In the genomic region with DNA sequence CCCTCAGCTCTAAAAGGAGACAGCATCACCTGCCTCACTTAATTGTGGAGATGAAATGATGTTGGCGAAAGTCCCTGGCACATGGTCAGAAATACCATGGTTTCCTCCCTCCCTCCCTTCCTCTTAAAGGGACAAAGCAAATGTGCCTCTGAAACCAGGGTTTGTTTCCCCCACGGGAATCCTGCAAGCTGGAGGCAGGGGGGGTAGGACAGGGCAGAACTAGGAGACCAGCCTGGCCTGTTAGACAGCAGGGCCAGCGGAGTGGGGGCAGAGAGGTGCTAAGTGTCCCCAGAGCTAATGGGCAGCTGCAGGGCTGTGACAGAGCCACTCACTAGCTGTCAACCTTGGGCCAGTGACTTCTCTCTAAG, we compare ENCODE assay signal across 1 cellular context.
TF ChIP-seq lines count a peak whose summit lies in the region.

No MANE protein-coding gene starts in this region.

TF ChIP-seq in SK-N-SH treated with all-trans-retinoic acid at 6 μM for 48 hours, 23 proteins besides CTCF, POLR2A, EP300 and RAD21:
- TF ChIP-seq ZNF8 (CRISPR knock-in tag; IDR thresholded peaks at IDR 0.05) (no peak), SNAI2 (CRISPR knock-in tag; IDR thresholded peaks at IDR 0.05) (no peak), CSDC2 (CRISPR knock-in tag; IDR thresholded peaks at IDR 0.05) (no peak), ZC3H10 (CRISPR knock-in tag; IDR thresholded peaks at IDR 0.05) (no peak), PPARA (CRISPR knock-in tag; IDR thresholded peaks at IDR 0.05; ENCODE audit: borderline replicate concordance) (no peak), BACH2 (CRISPR knock-in tag; IDR thresholded peaks at IDR 0.05; ENCODE audit: borderline replicate concordance) (no peak), OSR1 (CRISPR knock-in tag; IDR thresholded peaks at IDR 0.05) (no peak), ISL1 (CRISPR knock-in tag; IDR thresholded peaks at IDR 0.05) (no peak), ZFP3 (CRISPR knock-in tag; IDR thresholded peaks at IDR 0.05) (no peak), ZNF70 (CRISPR knock-in tag; IDR thresholded peaks at IDR 0.05) (no peak), ZFP30 (CRISPR knock-in tag; IDR thresholded peaks at IDR 0.05) (no peak)
- TF ChIP-seq, protein P1, sequence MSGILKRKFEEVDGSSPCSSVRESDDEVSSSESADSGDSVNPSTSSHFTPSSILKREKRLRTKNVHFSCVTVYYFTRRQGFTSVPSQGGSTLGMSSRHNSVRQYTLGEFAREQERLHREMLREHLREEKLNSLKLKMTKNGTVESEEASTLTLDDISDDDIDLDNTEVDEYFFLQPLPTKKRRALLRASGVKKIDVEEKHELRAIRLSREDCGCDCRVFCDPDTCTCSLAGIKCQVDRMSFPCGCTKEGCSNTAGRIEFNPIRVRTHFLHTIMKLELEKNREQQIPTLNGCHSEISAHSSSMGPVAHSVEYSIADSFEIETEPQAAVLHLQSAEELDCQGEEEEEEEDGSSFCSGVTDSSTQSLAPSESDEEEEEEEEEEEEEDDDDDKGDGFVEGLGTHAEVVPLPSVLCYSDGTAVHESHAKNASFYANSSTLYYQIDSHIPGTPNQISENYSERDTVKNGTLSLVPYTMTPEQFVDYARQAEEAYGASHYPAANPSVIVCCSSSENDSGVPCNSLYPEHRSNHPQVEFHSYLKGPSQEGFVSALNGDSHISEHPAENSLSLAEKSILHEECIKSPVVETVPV (CRISPR knock-in tag; IDR thresholded peaks at IDR 0.05), result no peak
- TF ChIP-seq, protein P2, sequence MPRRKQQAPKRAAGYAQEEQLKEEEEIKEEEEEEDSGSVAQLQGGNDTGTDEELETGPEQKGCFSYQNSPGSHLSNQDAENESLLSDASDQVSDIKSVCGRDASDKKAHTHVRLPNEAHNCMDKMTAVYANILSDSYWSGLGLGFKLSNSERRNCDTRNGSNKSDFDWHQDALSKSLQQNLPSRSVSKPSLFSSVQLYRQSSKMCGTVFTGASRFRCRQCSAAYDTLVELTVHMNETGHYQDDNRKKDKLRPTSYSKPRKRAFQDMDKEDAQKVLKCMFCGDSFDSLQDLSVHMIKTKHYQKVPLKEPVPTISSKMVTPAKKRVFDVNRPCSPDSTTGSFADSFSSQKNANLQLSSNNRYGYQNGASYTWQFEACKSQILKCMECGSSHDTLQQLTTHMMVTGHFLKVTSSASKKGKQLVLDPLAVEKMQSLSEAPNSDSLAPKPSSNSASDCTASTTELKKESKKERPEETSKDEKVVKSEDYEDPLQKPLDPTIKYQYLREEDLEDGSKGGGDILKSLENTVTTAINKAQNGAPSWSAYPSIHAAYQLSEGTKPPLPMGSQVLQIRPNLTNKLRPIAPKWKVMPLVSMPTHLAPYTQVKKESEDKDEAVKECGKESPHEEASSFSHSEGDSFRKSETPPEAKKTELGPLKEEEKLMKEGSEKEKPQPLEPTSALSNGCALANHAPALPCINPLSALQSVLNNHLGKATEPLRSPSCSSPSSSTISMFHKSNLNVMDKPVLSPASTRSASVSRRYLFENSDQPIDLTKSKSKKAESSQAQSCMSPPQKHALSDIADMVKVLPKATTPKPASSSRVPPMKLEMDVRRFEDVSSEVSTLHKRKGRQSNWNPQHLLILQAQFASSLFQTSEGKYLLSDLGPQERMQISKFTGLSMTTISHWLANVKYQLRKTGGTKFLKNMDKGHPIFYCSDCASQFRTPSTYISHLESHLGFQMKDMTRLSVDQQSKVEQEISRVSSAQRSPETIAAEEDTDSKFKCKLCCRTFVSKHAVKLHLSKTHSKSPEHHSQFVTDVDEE (CRISPR knock-in tag; IDR thresholded peaks at IDR 0.05), result no peak
- TF ChIP-seq, protein P3, sequence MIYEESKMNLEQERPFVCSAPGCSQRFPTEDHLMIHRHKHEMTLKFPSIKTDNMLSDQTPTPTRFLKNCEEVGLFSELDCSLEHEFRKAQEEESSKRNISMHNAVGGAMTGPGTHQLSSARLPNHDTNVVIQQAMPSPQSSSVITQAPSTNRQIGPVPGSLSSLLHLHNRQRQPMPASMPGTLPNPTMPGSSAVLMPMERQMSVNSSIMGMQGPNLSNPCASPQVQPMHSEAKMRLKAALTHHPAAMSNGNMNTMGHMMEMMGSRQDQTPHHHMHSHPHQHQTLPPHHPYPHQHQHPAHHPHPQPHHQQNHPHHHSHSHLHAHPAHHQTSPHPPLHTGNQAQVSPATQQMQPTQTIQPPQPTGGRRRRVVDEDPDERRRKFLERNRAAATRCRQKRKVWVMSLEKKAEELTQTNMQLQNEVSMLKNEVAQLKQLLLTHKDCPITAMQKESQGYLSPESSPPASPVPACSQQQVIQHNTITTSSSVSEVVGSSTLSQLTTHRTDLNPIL (CRISPR knock-in tag; IDR thresholded peaks at IDR 0.05; ENCODE audit: low read depth), result no peak
